ENCODE assay signal across 8 cellular contexts in the genomic region with DNA sequence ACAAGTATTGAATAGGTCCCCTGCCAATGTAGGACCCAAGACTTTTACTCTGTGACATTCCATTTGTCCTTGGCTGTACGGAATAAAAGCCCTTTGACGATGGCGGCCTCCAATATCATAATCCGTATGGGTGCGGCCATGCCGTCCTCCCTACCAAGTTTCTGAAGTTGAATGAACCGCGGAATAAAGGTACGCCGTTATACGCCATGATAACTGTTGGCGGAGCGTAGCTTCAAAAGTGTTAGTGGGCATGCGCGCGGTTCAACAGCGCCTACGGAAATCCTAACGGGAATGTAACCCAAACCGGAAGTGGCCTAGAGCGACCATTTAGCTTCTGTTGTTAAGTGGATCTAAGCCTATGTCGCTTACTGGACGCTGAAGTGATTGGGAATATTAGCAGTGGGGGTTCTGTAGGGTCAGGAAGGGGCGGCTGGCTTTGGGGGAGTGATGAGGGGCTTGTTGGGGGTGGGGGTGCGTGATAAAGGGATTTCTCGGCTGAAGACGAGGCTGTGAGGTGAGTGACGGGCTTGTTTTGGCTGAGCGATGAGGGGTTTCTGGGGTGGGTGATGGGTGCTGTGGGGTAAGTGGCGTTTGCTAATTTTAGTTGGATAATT.
DNase-seq lines count a peak whose midpoint lies in the region; ATAC-seq lines count a peak whose summit lies in the region.

TSS of gene ZNF175 (plus strand) at position 322 of the 614 bp plus-strand sequence. CDS start 2,047 bp downstream, outside the sequence.

- peak; percentile 74 for ATAC-seq in HG03095 (IDR thresholded peaks at IDR 0.05; ENCODE audit: unreplicated experiment)
- peak; percentile 94 to 96 for ATAC-seq in activated CD4-positive, CD25-positive, alpha-beta regulatory T cell treated with anti-CD3 and anti-CD28 coated beads, Interleukin-2, amount 50 U/mL, for 24 hours

- DNase-seq in NK-92 treated with Interleukin-12 subunit alpha and Interleukin-12 subunit beta, amount 100 ng/mL, for 24 hours (lab: John Stamatoyannopoulos, UW): peak; percentile 78
- DNase-seq in NK-92 (lab: John Stamatoyannopoulos, UW; ENCODE audit: unreplicated experiment): no peak
- DNase-seq in NCI-H2227 (lab: John Stamatoyannopoulos, UW; ENCODE audit: unreplicated experiment): peak; percentile 94
- DNase-seq in cerebellar nuclear complex (lab: John Stamatoyannopoulos, UW): peak; percentile 19 to 90
- DNase-seq in islet precursor cell: peak; percentile 88
- DNase-seq in stimulated activated CD4-positive, alpha-beta T cell treated with anti-CD3 and anti-CD28 coated beads, Interleukin-12 subunit alpha, Interleukin-12 subunit beta, amount 100 ng/mL, for 24 hours (ENCODE audit: low read depth in 2 of 2): peak; percentile 76 to 83
